Comparison of ENCODE assay signal across 18 cellular contexts in genomic region chr3:136239094-136239493, GRCh38. TPM values are rescaled to one million over a fixed set of nuclear protein-coding genes. Genes with fewer than 3 reads are reported as not detected.
DNase-seq lines count a peak whose midpoint lies in the region; ATAC-seq and TF ChIP-seq lines count a peak whose summit lies in the region.
"Had no signal": no experiment of that assay in that cellular context is flagged by ENCODE, and none has a peak within 500 bp of the region (broad histone marks: within the 10 kb centered on the region; RNA-seq: fewer than 3 reads in every experiment).

No MANE protein-coding gene starts in this region.

- H3K4me3 ChIP-seq in HEK293 (ENCODE audit: low read depth, low read length), result no peak overlapping the region
- H3K4me3 ChIP-seq in PC-3 (ENCODE audit: low read length), result no peak overlapping the region
- H3K4me3 ChIP-seq in fibroblast of villous mesenchyme (ENCODE audit: low read depth, low read length), result no peak overlapping the region

- peaks cover 32% of the 10 kb centered on the region for H3K4me1 Mint-ChIP-seq in nephron progenitor cell

- H3K27ac ChIP-seq in HEK293 (ENCODE audit: extremely low read depth, low read depth, low read length) (no peak overlapping the region), PC-3 (ENCODE audit: low read length) (no peak overlapping the region)
- H3K27ac ChIP-seq: HL-60 had no signal

- POLR2A ChIA-PET in HEK293 (lab: Yijun Ruan, JAX) (no interaction called here), PC-3 (lab: Charles Lee; ENCODE audit: unreplicated experiment) (no interaction called here)

- DNase-seq in PC-3 (peak; percentile 23), fibroblast of villous mesenchyme (ENCODE audit: low read depth) (peak; percentile 45), nephron progenitor cell (no peak), kidney glomerular epithelial cell (lab: John Stamatoyannopoulos, UW) (no peak)
- DNase-seq in activated CD4-positive, alpha-beta T cell treated with anti-CD3 and anti-CD28 coated beads for 1 hour, result no peak
- DNase-seq: BE2C, DMS53, KG1, NCI-H1105, NCI-H2029 treated with DMSO at 0.1 percent for 48 hours, NCI-H226, NCI-H524 treated with DMSO at 0.1 percent for 48 hours, OCI-M1, Right ventricle myocardium superior, SW 1271 had no signal

- H3K9me2 ChIP-seq in PC-3 (replicated peaks; ENCODE audit: low read length), result no peaks in the 10 kb centered on the region

- no peaks in the 10 kb centered on the region for H3K9me3 ChIP-seq in HEK293 (ENCODE audit: control insufficient read depth, insufficient read depth, low read depth, low read length)
- no peaks in the 10 kb centered on the region for H3K9me3 ChIP-seq in PC-3 (ENCODE audit: low read length)
- H3K9me3 ChIP-seq: BE2C had no signal

- no peaks in the 10 kb centered on the region for H3K79me2 ChIP-seq in PC-3 (ENCODE audit: low read length)

- CTCF ChIA-PET in HEK293 (lab: Yijun Ruan, JAX), result no interaction called here
- CTCF ChIA-PET in PC-3 (lab: Charles Lee), result no interaction called here

- no peaks in the 10 kb centered on the region for H4K20me1 ChIP-seq in PC-3 (ENCODE audit: low read length)

- no peak overlapping the region for H3K9ac ChIP-seq in PC-3 (ENCODE audit: low read length)

- H3K4me1 ChIP-seq in HEK293 (ENCODE audit: control insufficient read depth, insufficient read depth, low read length) (no peaks in the 10 kb centered on the region), PC-3 (ENCODE audit: insufficient read depth, low read length) (no peaks in the 10 kb centered on the region)
- H3K4me1 ChIP-seq: BE2C had no signal

- peaks cover 11% of the 10 kb centered on the region for H3K27me3 Mint-ChIP-seq in nephron progenitor cell (ENCODE audit: low read depth, poor library complexity)

- H3F3A ChIP-seq in PC-3 (ENCODE audit: low read length, unreplicated experiment), result no peaks in the 10 kb centered on the region

- no peak overlapping the region for H3K4me3 Mint-ChIP-seq in nephron progenitor cell

- no peak overlapping the region for H3K4me2 ChIP-seq in PC-3 (ENCODE audit: low read length)

- H2AFZ ChIP-seq in PC-3 (ENCODE audit: low read length), result no peak overlapping the region

- no peaks in the 10 kb centered on the region for H3K36me3 ChIP-seq in HEK293 (ENCODE audit: control insufficient read depth in 2 of 2, insufficient read depth in 1 of 2, low read length in 2 of 2)
- H3K36me3 ChIP-seq in PC-3 (ENCODE audit: low read depth, low read length), result no peaks in the 10 kb centered on the region
- H3K36me3 ChIP-seq: BE2C had no signal

- H3K27me3 ChIP-seq in PC-3 (ENCODE audit: low read length), result no peaks in the 10 kb centered on the region
- H3K27me3 ChIP-seq: BE2C had no signal

- peak overlapping the region; percentile 96 for H3K27ac Mint-ChIP-seq in nephron progenitor cell

- no peaks in the 10 kb centered on the region for H3K9me3 Mint-ChIP-seq in nephron progenitor cell

- no peak for TF ChIP-seq CTCF in HEK293 (tag by site-specific recombination; IDR thresholded peaks at IDR 0.05)
- no peak for TF ChIP-seq CTCF in PC-3 (conservative IDR thresholded peaks at IDR 0.05; ENCODE audit: low read depth, low read length)
- TF ChIP-seq CTCF in fibroblast of villous mesenchyme (IDR thresholded peaks at IDR 0.05; ENCODE audit: insufficient read depth, low read depth, low read length), result no peak
- no peak for TF ChIP-seq CTCF in nephron progenitor cell (IDR thresholded peaks at IDR 0.05)

- no TSS peak for BruUV-seq in PC-3 (replicated peaks; lab: Mats Ljungman, UMichigan)

- intact Hi-C loops in PC-3 (cut with micrococcal nuclease), result loop anchor here (2.0 kb wide), 1 partner anchor 42 kb away; the partner anchor contains the start of gene MSL2

- no peaks in the 10 kb centered on the region for H3K36me3 Mint-ChIP-seq in nephron progenitor cell (ENCODE audit: low read depth)

- peak; percentile 61 for ATAC-seq in PC-3
- no peak for ATAC-seq in HG02884 (IDR thresholded peaks at IDR 0.05; ENCODE audit: unreplicated experiment)

TF ChIP-seq in HEK293, 187 proteins besides CTCF, POLR2A, EP300 and RAD21:
- TF ChIP-seq PRDM1 (tag by site-specific recombination; IDR thresholded peaks at IDR 0.05) (0 out of 2 replicates have a peak, but pooled peaks have one; percentile 13), PRDM4 (tag by site-specific recombination; IDR thresholded peaks at IDR 0.05) (no peak)

RNA-seq across cellular contexts. Expression of gene PCCB, which starts 11.0 kb away (rescaled TPM):
- 53.5 and 58.2 TPM in 2 replicates for total RNA-seq in PC-3 (2014; rRNA removed)
- total RNA-seq in fibroblast of villous mesenchyme, result 43.2 and 52.2 TPM in 2 replicates

RNA-seq across cellular contexts. Expression of gene MSL2, which starts 43.0 kb away (rescaled TPM):
- 7.9 and 22.2 TPM in 2 replicates for total RNA-seq in PC-3 (2014; rRNA removed)
- total RNA-seq in fibroblast of villous mesenchyme, result 15.8 and 22.0 TPM in 2 replicates

Comparison
In these comparisons a context has a peak if more than half of its experiments do, and no peak if none do; other contexts are left out.
1. DNase-seq: peak in PC-3 (single experiment) and fibroblast of villous mesenchyme (single experiment); none in nephron progenitor cell (single experiment), activated CD4-positive, alpha-beta T cell treated with anti-CD3 and anti-CD28 coated beads for 1 hour (single experiment) and kidney glomerular epithelial cell (single experiment).